8 cellular contexts compared by ENCODE assay signal in genomic region chr19:14118165-14119051, GRCh38. TPM values are rescaled to one million over a fixed set of nuclear protein-coding genes. Genes with fewer than 3 reads are reported as not detected.
DNase-seq lines count a peak whose midpoint lies in the region; ATAC-seq, FAIRE-seq and TF ChIP-seq lines count a peak whose summit lies in the region.

No MANE protein-coding gene starts in this region.

- WGBS in H1 (ENCODE audit: extremely low coverage in 1 of 2, insufficient coverage in 1 of 2, insufficient read length in 1 of 2, insufficient replicate concordance in 2 of 2, low coverage in 1 of 2, low lambda C conversion rate in 2 of 2, missing lambda C conversion rate in 1 of 2), 2 experiments = 24% methylated on average over 44 of the region's 61 CpGs; no CpG with 5 or more reads in 1 of the 2 experiments

- peak overlapping the region; percentile 77 to 94 for H3K4me2 ChIP-seq in H1 (ENCODE audit: insufficient read depth in 1 of 2, low read depth in 2 of 2, low read length in 2 of 2)

- H3K4me3 Mint-ChIP-seq in activated CD4-positive, alpha-beta T cell treated with anti-CD3 and anti-CD28 coated beads, Interleukin-2, amount 10 ng/mL, durations not matched to agents 24 days and 14 days = peak overlapping the region; percentile 94
- H3K4me3 Mint-ChIP-seq in memory B cell = peak overlapping the region; percentile 95
- H3K4me3 Mint-ChIP-seq in stimulated activated naive CD8-positive, alpha-beta T cell treated with anti-CD3 and anti-CD28 coated beads, Interleukin-15, amount 100 ng/mL, for 72 hours = peak overlapping the region; percentile 96 to 97

- H3K18ac ChIP-seq in H1 (ENCODE audit: extremely low read depth, low read length) = no peak overlapping the region

- peaks cover 7 to 16% of the 10 kb centered on the region in 2 experiments for H4K20me1 ChIP-seq in H1 (replicated peaks in 1 of 2; ENCODE audit: control insufficient read depth in 1 of 2, insufficient read depth in 2 of 2, low read length in 2 of 2)

- H3K36me3 Mint-ChIP-seq in activated CD4-positive, alpha-beta T cell treated with anti-CD3 and anti-CD28 coated beads, Interleukin-2, amount 10 ng/mL, durations not matched to agents 24 days and 14 days (ENCODE audit: low read depth) = peaks cover 15% of the 10 kb centered on the region
- H3K36me3 Mint-ChIP-seq in memory B cell = no peaks in the 10 kb centered on the region

- H3K4me1 Mint-ChIP-seq in activated CD4-positive, alpha-beta T cell treated with anti-CD3 and anti-CD28 coated beads, Interleukin-2, amount 10 ng/mL, durations not matched to agents 24 days and 14 days = peaks cover 34% of the 10 kb centered on the region
- peaks cover 27% of the 10 kb centered on the region for H3K4me1 Mint-ChIP-seq in memory B cell
- H3K4me1 Mint-ChIP-seq in stimulated activated naive CD8-positive, alpha-beta T cell treated with anti-CD3 and anti-CD28 coated beads, Interleukin-15, amount 100 ng/mL, for 72 hours = peaks cover 47% of the 10 kb centered on the region

- H2AK5ac ChIP-seq in H1 (ENCODE audit: low read depth, low read length) = no peak overlapping the region

- no peak for TF ChIP-seq CTCF in H1 (IDR thresholded peaks at IDR 0.05; ENCODE audit: control extremely low read depth in 1 of 3, insufficient read depth in 1 of 3, low read depth in 1 of 3, low read length in 3 of 3)
- TF ChIP-seq CTCF in GM10248 (IDR thresholded peaks at IDR 0.05; ENCODE audit: control extremely low read depth, extremely low read depth, low read depth, missing control alignments) = no peak

- H3K14ac ChIP-seq in H1 (ENCODE audit: insufficient read length) = no peak overlapping the region

- peak overlapping the region; percentile 66; the same call in 1 of the 2 replicates for H2BK5ac ChIP-seq in H1 (ENCODE audit: low read depth, low read length)

- H4K91ac ChIP-seq in H1 (replicated peaks; ENCODE audit: insufficient read length, low read length) = peak overlapping the region; percentile 88

- no peak overlapping the region for H2AFZ ChIP-seq in H1 (ENCODE audit: low read length)

- H3K36me3 ChIP-seq in H1 (ENCODE audit: control insufficient read depth in 2 of 4, insufficient read depth in 4 of 4, low read length in 3 of 4) = peaks cover 0 to 12% (median 3%) of the 10 kb centered on the region in 4 experiments; a peak in 4 of 8 replicates

- no peaks in the 10 kb centered on the region for H3K9me3 ChIP-seq in H1 (ENCODE audit: insufficient read depth in 2 of 2, low read depth in 1 of 2, low read length in 1 of 2)

- H3K23me2 ChIP-seq in H1 (ENCODE audit: low read depth, low read length) = peaks cover 8% of the 10 kb centered on the region

- no peak for TF ChIP-seq RAD21 in H1 (IDR thresholded peaks at IDR 0.05 in 1 of 2, conservative IDR thresholded peaks at IDR 0.05 in 1 of 2; ENCODE audit: low read depth in 2 of 2, low read length in 2 of 2)

- no peaks in the 10 kb centered on the region; the same call in 1 of the 2 replicates for H3K79me1 ChIP-seq in H1 (ENCODE audit: low read depth, low read length)

- no peaks in the 10 kb centered on the region; a peak in 2 of 7 replicates for H3K27me3 ChIP-seq in H1 (replicated peaks in 1 of 4; ENCODE audit: control insufficient read depth in 3 of 4, extremely low read depth in 1 of 4, insufficient read depth in 3 of 4, low read length in 3 of 4)

- no peak overlapping the region for H2BK12ac ChIP-seq in H1 (ENCODE audit: low read depth, low read length)

- H4K5ac ChIP-seq in H1 (ENCODE audit: insufficient read length, low read depth, low read length) = no peak overlapping the region

- no peak overlapping the region for H2BK15ac ChIP-seq in H1 (ENCODE audit: low read length)

- H3K4ac ChIP-seq in H1 (replicated peaks; ENCODE audit: insufficient read length, low read depth, low read length) = no peak overlapping the region

- peaks cover 6 to 19% (median 10%) of the 10 kb centered on the region in 4 experiments for H3K4me1 ChIP-seq in H1 (replicated peaks in 1 of 4; ENCODE audit: control insufficient read depth in 3 of 4, insufficient read depth in 4 of 4, low read length in 3 of 4)

- H3K27me3 Mint-ChIP-seq in activated CD4-positive, alpha-beta T cell treated with anti-CD3 and anti-CD28 coated beads, Interleukin-2, amount 10 ng/mL, durations not matched to agents 24 days and 14 days = no peaks in the 10 kb centered on the region
- no peaks in the 10 kb centered on the region for H3K27me3 Mint-ChIP-seq in memory B cell
- H3K27me3 Mint-ChIP-seq in stimulated activated naive CD8-positive, alpha-beta T cell treated with anti-CD3 and anti-CD28 coated beads, Interleukin-15, amount 100 ng/mL, for 72 hours = no peaks in the 10 kb centered on the region

- no peak for FAIRE-seq in H1 (lab: Jason Lieb, UNC)

- H4K8ac ChIP-seq in H1 (ENCODE audit: extremely low read depth, insufficient read depth, low read length) = no peak overlapping the region; the same call in 1 of the 2 replicates

- H2BK120ac ChIP-seq in H1 (replicated peaks; ENCODE audit: low read depth, low read length) = no peak overlapping the region

- peak overlapping the region; percentile 94 for H3K27ac Mint-ChIP-seq in activated CD4-positive, alpha-beta T cell treated with anti-CD3 and anti-CD28 coated beads, Interleukin-2, amount 10 ng/mL, durations not matched to agents 24 days and 14 days
- H3K27ac Mint-ChIP-seq in memory B cell = peak overlapping the region; percentile 90
- H3K27ac Mint-ChIP-seq in stimulated activated naive CD8-positive, alpha-beta T cell treated with anti-CD3 and anti-CD28 coated beads, Interleukin-15, amount 100 ng/mL, for 72 hours = peak overlapping the region; percentile 84 to 96

- ATAC-seq in GM21786 (IDR thresholded peaks at IDR 0.05; ENCODE audit: unreplicated experiment) (peak; percentile 36), memory B cell (ENCODE audit: low read depth) (no peak)
- ATAC-seq in stimulated activated naive CD8-positive, alpha-beta T cell treated with anti-CD3 and anti-CD28 coated beads, Interleukin-15, amount 100 ng/mL, for 72 hours = peak; percentile 1

- no peaks in the 10 kb centered on the region for H3K9me3 Mint-ChIP-seq in activated CD4-positive, alpha-beta T cell treated with anti-CD3 and anti-CD28 coated beads, Interleukin-2, amount 10 ng/mL, durations not matched to agents 24 days and 14 days
- H3K9me3 Mint-ChIP-seq in memory B cell = no peaks in the 10 kb centered on the region
- H3K9me3 Mint-ChIP-seq in stimulated activated naive CD8-positive, alpha-beta T cell treated with anti-CD3 and anti-CD28 coated beads, Interleukin-15, amount 100 ng/mL, for 72 hours = no peaks in the 10 kb centered on the region

- intact Hi-C loops in activated CD4-positive, alpha-beta T cell treated with anti-CD3 and anti-CD28 coated beads, Interleukin-2, amount 10 ng/mL, durations not matched to agents 24 days and 14 days (cut with micrococcal nuclease) = loop anchor here (1.0 to 10.0 kb wide), 4 partner anchors 18 to 844 kb away; partner anchors contain the start of gene ASF1B

- H3K4me3 ChIP-seq in H1 (ENCODE audit: extremely low read depth in 1 of 4, insufficient read depth in 2 of 4, low read depth in 3 of 4, low read length in 4 of 4) = peak overlapping the region; percentile 41 to 61 (median 50)

- 0 out of 2 replicates have a peak overlapping the region, but pooled peaks have one; percentile 29 for H3K27ac ChIP-seq in H1 (ENCODE audit: low read depth, low read length)

- no peak overlapping the region for H3K23ac ChIP-seq in H1 (ENCODE audit: insufficient read length)

- H3K79me2 ChIP-seq in H1 (ENCODE audit: control insufficient read depth in 1 of 2, insufficient read depth in 2 of 2, low read length in 2 of 2) = 0 out of 4 replicates have a peak, but pooled peaks cover 0 to 3% of the 10 kb centered on the region in 2 experiments

- peak; percentile 21 for DNase-seq in DMS53 treated with DMSO at 0.1 percent for 48 hours (lab: John Stamatoyannopoulos, UW; ENCODE audit: unreplicated experiment)
- DNase-seq in NCI-H1105 treated with DMSO at 0.1 percent for 48 hours (lab: John Stamatoyannopoulos, UW) = peak; percentile 57
- DNase-seq in activated CD4-positive, alpha-beta T cell treated with anti-CD3 and anti-CD28 coated beads, Interleukin-2, amount 10 ng/mL, durations not matched to agents 24 days and 14 days = peak; percentile 81
- DNase-seq in H1 (ENCODE audit: low read depth in 1 of 2, low spot score in 2 of 2) = peak in 1 of 2 experiments; percentile 68
- peak; percentile 30 to 37 for DNase-seq in memory B cell (ENCODE audit: low spot score in 2 of 2)
- peak; percentile 26 to 43 for DNase-seq in stimulated activated naive CD8-positive, alpha-beta T cell treated with anti-CD3 and anti-CD28 coated beads, Interleukin-15, amount 100 ng/mL, for 72 hours
- DNase-seq in GM10248 (ENCODE audit: extremely low spot score) = no peak

- no peak for TF ChIP-seq EP300 in H1 (IDR thresholded peaks at IDR 0.05; ENCODE audit: borderline replicate concordance in 1 of 2, low read depth in 2 of 2, low read length in 2 of 2)

- no peak overlapping the region for H2BK20ac ChIP-seq in H1 (ENCODE audit: low read length)

- POLR2A ChIA-PET in H1 (lab: Charles Lee; ENCODE audit: partially characterized antibody) = interaction anchor here (1.0 to 11.0 kb wide), 7 partner anchors 8 to 229 kb away, joined by 3 to 109 read pairs (median 3); partner anchors contain the start of gene ASF1B
- POLR2A ChIA-PET in GM10248 (lab: Yijun Ruan, JAX) = interaction anchor here (0.5 kb wide), 1 partner anchor 558 kb away, joined by 3 read pairs; no protein-coding TSS in a partner anchor

- CTCF ChIA-PET in H1 (lab: Charles Lee; ENCODE audit: partially characterized antibody) (interaction anchor here (0.5 to 11.3 kb wide), 5 partner anchors 15 to 362 kb away, joined by 3 to 105 read pairs (median 3); partner anchors contain the start of gene ASF1B), GM10248 (lab: Yijun Ruan, JAX) (interaction anchor here (0.8 to 6.6 kb wide), 5 partner anchors 15 to 238 kb away, joined by 3 to 50 read pairs (median 5); partner anchors contain the start of gene ASF1B)

- peak overlapping the region; percentile 49 to 69 (median 58) for H3K9ac ChIP-seq in H1 (replicated peaks in 1 of 4; ENCODE audit: extremely low read depth in 1 of 4, low read depth in 3 of 4, low read length in 3 of 4)

- H3K56ac ChIP-seq in H1 (replicated peaks; ENCODE audit: insufficient read length, low read depth, low read length) = no peak overlapping the region

- no peak for TF ChIP-seq POLR2A in H1 (IDR thresholded peaks at IDR 0.05; ENCODE audit: control extremely low read depth in 1 of 2, low read depth in 2 of 2, low read length in 2 of 2)

RNA-seq across cellular contexts. Expression of gene PRKACA, which starts 0.8 kb away (rescaled TPM):
- total RNA-seq in activated CD4-positive, alpha-beta T cell treated with anti-CD3 and anti-CD28 coated beads, Interleukin-2, amount 10 ng/mL, durations not matched to agents 24 days and 14 days = 62.6 and 64.7 TPM in 2 replicates
- total RNA-seq in H1 (2021; fragmentation: NEBNext Ultra II Directional; extraction: Animal tissue kit (Norgen Biotek cat#: 25700)) = 48.2 and 52.8 TPM in 2 replicates
- polyA plus RNA-seq in H1 (2011; rRNA removed) = 14.2 and 22.4 TPM in 2 replicates
- polyA plus RNA-seq in H1 (2011; cell fraction: cytosol; rRNA removed) = 17.2 TPM
- 22.5 TPM for polyA plus RNA-seq in H1 (2011; cell fraction: nucleus; rRNA removed)
- 39.6 to 48.7 TPM (median 46.6 TPM) in 4 replicates for polyA plus RNA-seq in H1 (2012, experiment 1 of 2)
- 44.8 TPM for polyA plus RNA-seq in H1 (2012, experiment 2 of 2)
- polyA plus RNA-seq in H1 (2013, experiment 1 of 2) = 37.2 TPM
- 37.9 TPM for polyA plus RNA-seq in H1 (2013, experiment 2 of 2)
- 15.4 and 30.5 TPM in 2 replicates for polyA minus RNA-seq in H1 (2011; rRNA and poly(A)+ RNA removed)
- polyA minus RNA-seq in H1 (2011; cell fraction: cytosol; rRNA and poly(A)+ RNA removed) = 10.6 TPM
- 12.3 TPM for polyA minus RNA-seq in H1 (2011; cell fraction: nucleus; rRNA and poly(A)+ RNA removed)

RNA-seq across cellular contexts. Expression of gene ASF1B, which starts 18.0 kb away (rescaled TPM):
- total RNA-seq in activated CD4-positive, alpha-beta T cell treated with anti-CD3 and anti-CD28 coated beads, Interleukin-2, amount 10 ng/mL, durations not matched to agents 24 days and 14 days = 85.8 and 90.2 TPM in 2 replicates
- 32.1 and 32.6 TPM in 2 replicates for total RNA-seq in H1 (2021; fragmentation: NEBNext Ultra II Directional; extraction: Animal tissue kit (Norgen Biotek cat#: 25700))
- 59.2 and 65.6 TPM in 2 replicates for polyA plus RNA-seq in H1 (2011; rRNA removed)
- polyA plus RNA-seq in H1 (2011; cell fraction: cytosol; rRNA removed) = 45.0 TPM
- 33.6 TPM for polyA plus RNA-seq in H1 (2011; cell fraction: nucleus; rRNA removed)
- 33.3 to 48.9 TPM (median 45.3 TPM) in 4 replicates for polyA plus RNA-seq in H1 (2012, experiment 1 of 2)
- polyA plus RNA-seq in H1 (2012, experiment 2 of 2) = 45.9 TPM
- polyA plus RNA-seq in H1 (2013, experiment 1 of 2) = 29.3 TPM
- polyA plus RNA-seq in H1 (2013, experiment 2 of 2) = 29.3 TPM
- polyA minus RNA-seq in H1 (2011; rRNA and poly(A)+ RNA removed) = 23.3 and 32.6 TPM in 2 replicates
- polyA minus RNA-seq in H1 (2011; cell fraction: cytosol; rRNA and poly(A)+ RNA removed) = 35.4 TPM
- polyA minus RNA-seq in H1 (2011; cell fraction: nucleus; rRNA and poly(A)+ RNA removed) = 25.0 TPM

RNA-seq across cellular contexts. Expression of gene SAMD1, which starts 27.9 kb away (rescaled TPM):
- total RNA-seq in activated CD4-positive, alpha-beta T cell treated with anti-CD3 and anti-CD28 coated beads, Interleukin-2, amount 10 ng/mL, durations not matched to agents 24 days and 14 days = 147 and 152 TPM in 2 replicates
- total RNA-seq in H1 (2021; fragmentation: NEBNext Ultra II Directional; extraction: Animal tissue kit (Norgen Biotek cat#: 25700)) = 95.7 and 100 TPM in 2 replicates
- polyA plus RNA-seq in H1 (2011; rRNA removed) = 40.0 and 52.4 TPM in 2 replicates
- 48.4 TPM for polyA plus RNA-seq in H1 (2011; cell fraction: cytosol; rRNA removed)
- polyA plus RNA-seq in H1 (2011; cell fraction: nucleus; rRNA removed) = 118 TPM
- polyA plus RNA-seq in H1 (2012, experiment 1 of 2) = 53.3 to 76.4 TPM (median 71.1 TPM) in 4 replicates
- 74.0 TPM for polyA plus RNA-seq in H1 (2012, experiment 2 of 2)
- polyA plus RNA-seq in H1 (2013, experiment 1 of 2) = 83.6 TPM
- 81.7 TPM for polyA plus RNA-seq in H1 (2013, experiment 2 of 2)
- polyA minus RNA-seq in H1 (2011; rRNA and poly(A)+ RNA removed) = 7.6 and 10.5 TPM in 2 replicates
- polyA minus RNA-seq in H1 (2011; cell fraction: cytosol; rRNA and poly(A)+ RNA removed) = 26.8 TPM
- polyA minus RNA-seq in H1 (2011; cell fraction: nucleus; rRNA and poly(A)+ RNA removed) = 18.2 TPM

RNA-seq across cellular contexts. Expression of gene C19orf67, which starts 32.8 kb away (rescaled TPM):
- 0.54 and 0.58 TPM in 2 replicates for total RNA-seq in activated CD4-positive, alpha-beta T cell treated with anti-CD3 and anti-CD28 coated beads, Interleukin-2, amount 10 ng/mL, durations not matched to agents 24 days and 14 days
- 0.52 TPM in 1 of 2 replicates, not detected in the other for total RNA-seq in H1 (2021; fragmentation: NEBNext Ultra II Directional; extraction: Animal tissue kit (Norgen Biotek cat#: 25700))
- polyA plus RNA-seq in H1 (2011; rRNA removed) = 0.12 and 0.25 TPM in 2 replicates
- 0.23 TPM for polyA plus RNA-seq in H1 (2011; cell fraction: cytosol; rRNA removed)
- polyA plus RNA-seq in H1 (2011; cell fraction: nucleus; rRNA removed) = 0.37 TPM
- not detected in 4 replicates for polyA plus RNA-seq in H1 (2012, experiment 1 of 2)
- 0.46 TPM for polyA plus RNA-seq in H1 (2012, experiment 2 of 2)
- 0.04 TPM for polyA plus RNA-seq in H1 (2013, experiment 1 of 2)
- polyA plus RNA-seq in H1 (2013, experiment 2 of 2) = 0.11 TPM
- polyA minus RNA-seq in H1 (2011; rRNA and poly(A)+ RNA removed) = 0.19 and 0.37 TPM in 2 replicates
- polyA minus RNA-seq in H1 (2011; cell fraction: cytosol; rRNA and poly(A)+ RNA removed) = not detected
- polyA minus RNA-seq in H1 (2011; cell fraction: nucleus; rRNA and poly(A)+ RNA removed) = not detected

RNA-seq across cellular contexts. Expression of gene MISP3, which starts 45.8 kb away (rescaled TPM):
- 2.7 and 3.6 TPM in 2 replicates for total RNA-seq in activated CD4-positive, alpha-beta T cell treated with anti-CD3 and anti-CD28 coated beads, Interleukin-2, amount 10 ng/mL, durations not matched to agents 24 days and 14 days
- 0.92 and 1.4 TPM in 2 replicates for total RNA-seq in H1 (2021; fragmentation: NEBNext Ultra II Directional; extraction: Animal tissue kit (Norgen Biotek cat#: 25700))
- 0.74 and 0.96 TPM in 2 replicates for polyA plus RNA-seq in H1 (2011; rRNA removed)
- 1.3 TPM for polyA plus RNA-seq in H1 (2011; cell fraction: cytosol; rRNA removed)
- polyA plus RNA-seq in H1 (2011; cell fraction: nucleus; rRNA removed) = 2.1 TPM
- polyA plus RNA-seq in H1 (2012, experiment 1 of 2) = 1.2 to 2.2 TPM (median 1.6 TPM) in 4 replicates
- 0.89 TPM for polyA plus RNA-seq in H1 (2012, experiment 2 of 2)
- polyA plus RNA-seq in H1 (2013, experiment 1 of 2) = 1.3 TPM
- polyA plus RNA-seq in H1 (2013, experiment 2 of 2) = 1.2 TPM
- polyA minus RNA-seq in H1 (2011; rRNA and poly(A)+ RNA removed) = 0.10 and 0.16 TPM in 2 replicates
- not detected for polyA minus RNA-seq in H1 (2011; cell fraction: cytosol; rRNA and poly(A)+ RNA removed)
- 0.80 TPM for polyA minus RNA-seq in H1 (2011; cell fraction: nucleus; rRNA and poly(A)+ RNA removed)
